Comparison of ENCODE assay signal across 24 cellular contexts in genomic region chr15:41564960-41565502, GRCh38. TPM values are rescaled to one million over a fixed set of nuclear protein-coding genes. Genes with fewer than 3 reads are reported as not detected.
DNase-seq lines count a peak whose midpoint lies in the region; ATAC-seq, FAIRE-seq and TF ChIP-seq lines count a peak whose summit lies in the region.
"Had no signal": no experiment of that assay in that cellular context is flagged by ENCODE, and none has a peak within 500 bp of the region (broad histone marks: within the 10 kb centered on the region; RNA-seq: fewer than 3 reads in every experiment).

No MANE protein-coding gene starts in this region.

- H3K27me3 ChIP-seq in HepG2 (ENCODE audit: control insufficient read depth in 1 of 2, insufficient read depth in 2 of 2, low read length in 2 of 2) (no peaks in the 10 kb centered on the region), right lobe of liver (no peaks in the 10 kb centered on the region), dorsolateral prefrontal cortex (no peaks in the 10 kb centered on the region)
- H3K27me3 ChIP-seq: adrenal gland, right atrium auricular region had no signal

- H3K79me2 ChIP-seq in HepG2 (ENCODE audit: insufficient read depth, low read length) = no peaks in the 10 kb centered on the region

- H3K4me3 Mint-ChIP-seq in nephron (peak overlapping the region; percentile 31 to 46 (median 38)), type B pancreatic cell (peak overlapping the region; percentile 36)
- H3K4me3 Mint-ChIP-seq: activated CD8-positive, alpha-beta T cell treated with anti-CD3 and anti-CD28 coated beads for 36 hours had no signal

- H3K27ac ChIP-seq in HepG2 (ENCODE audit: extremely low read length, insufficient read depth, low read length) = peak overlapping the region; percentile 52
- no peak overlapping the region for H3K27ac ChIP-seq in right lobe of liver
- H3K27ac ChIP-seq in dorsolateral prefrontal cortex = peak overlapping the region; percentile 82 to 99 (median 95)
- H3K27ac ChIP-seq: heart right ventricle, KMS-11, right atrium auricular region had no signal

- H3K36me3 ChIP-seq in HepG2 (replicated peaks in 1 of 2; ENCODE audit: control insufficient read depth in 1 of 2, insufficient read depth in 2 of 2, low read length in 2 of 2) (0 out of 5 replicates have a peak, but pooled peaks cover 0 to 4% of the 10 kb centered on the region in 2 experiments), right lobe of liver (no peaks in the 10 kb centered on the region)
- H3K36me3 ChIP-seq: adrenal gland, right atrium auricular region had no signal

- H4K20me1 ChIP-seq in HepG2 (ENCODE audit: insufficient read depth, low read length) = no peaks in the 10 kb centered on the region

- no peak for DNase-seq in HepG2 (ENCODE audit: low spot score)
- DNase-seq in right lobe of liver = no peak
- no peak for DNase-seq in dorsolateral prefrontal cortex
- DNase-seq in type B pancreatic cell (ENCODE audit: extremely low spot score, unreplicated experiment) = no peak
- DNase-seq in OCI-M1 (lab: John Stamatoyannopoulos, UW) = no peak
- no peak for DNase-seq in GM19240 (ENCODE audit: insufficient read length, low spot score)
- DNase-seq: activated CD8-positive, alpha-beta T cell treated with anti-CD3 and anti-CD28 coated beads for 36 hours; activated gamma-delta T cell treated with Interleukin-2 at 50 U/mL for 16 hours; activated T-cell treated with anti-CD3 and anti-CD28 coated beads for 4 hours; AML-193; heart right ventricle; MV-4-11; NCI-H2171; NCI-H526 treated with DMSO at 0.1 percent for 48 hours; stimulated activated CD4-positive, alpha-beta T cell treated with anti-CD3 and anti-CD28 coated beads, Interleukin-15, amount 100 ng/mL, for 24 hours; stimulated activated CD8-positive, alpha-beta memory T cell treated with anti-CD3 and anti-CD28 coated beads, Interleukin-4, amount 100 ng/mL, for 48 hours; T-helper 9 cell had no signal

- TF ChIP-seq RAD21 in HepG2 (CRISPR knock-in tag; IDR thresholded peaks at IDR 0.05) = no peak

- H3K4me1 Mint-ChIP-seq in nephron (peaks cover 78% of the 10 kb centered on the region), type B pancreatic cell (ENCODE audit: unreplicated experiment) (peaks cover 67% of the 10 kb centered on the region)

- H3K4me3 ChIP-seq in HepG2 (replicated peaks in 1 of 3; ENCODE audit: insufficient read depth in 1 of 3, low read depth in 2 of 3, low read length in 3 of 3) = no peak overlapping the region
- H3K4me3 ChIP-seq in right lobe of liver = no peak overlapping the region
- peak overlapping the region in 11 of 59 donors; percentile 4 to 84 (median 17) for H3K4me3 ChIP-seq in dorsolateral prefrontal cortex
- H3K4me3 ChIP-seq: adrenal gland, heart right ventricle, right atrium auricular region had no signal

- peaks cover 28% of the 10 kb centered on the region for H3K36me3 Mint-ChIP-seq in nephron (ENCODE audit: low read depth)
- H3K36me3 Mint-ChIP-seq in type B pancreatic cell = no peaks in the 10 kb centered on the region

- H3K9me3 Mint-ChIP-seq in nephron (no peaks in the 10 kb centered on the region), type B pancreatic cell (no peaks in the 10 kb centered on the region)
- H3K9me3 Mint-ChIP-seq: activated CD8-positive, alpha-beta T cell treated with anti-CD3 and anti-CD28 coated beads for 36 hours had no signal

- no peak for FAIRE-seq in HepG2 (lab: Jason Lieb, UNC)

- H3K4me1 ChIP-seq in HepG2 (ENCODE audit: insufficient read depth, low read length) (peaks cover 99% of the 10 kb centered on the region), right lobe of liver (no peaks in the 10 kb centered on the region)

- no peak for TF ChIP-seq POLR2A in HepG2 (IDR thresholded peaks at IDR 0.05; ENCODE audit: insufficient read depth in 1 of 2, low read depth in 2 of 2, low read length in 2 of 2)
- TF ChIP-seq POLR2A in right lobe of liver (IDR thresholded peaks at IDR 0.05) = no peak

- POLR2A ChIA-PET in HepG2 (lab: Yijun Ruan, JAX) = interaction anchor here (1.0 to 1.8 kb wide), 2 partner anchors 21 to 56 kb away, joined by 4 read pairs; partner anchors contain the start of gene RPAP1

- WGBS in HepG2 (ENCODE audit: low lambda C conversion rate) = 77% methylated on average over 8 of the region's 8 CpGs
- WGBS in right lobe of liver (ENCODE audit: insufficient coverage, low coverage, low lambda C conversion rate, missing lambda C conversion rate) = 46% methylated on average over 3 of the region's 8 CpGs

- intact Hi-C loops in HepG2 (cut with micrococcal nuclease; ENCODE audit: unreplicated experiment) = loop anchor here (5.0 kb wide), 1 partner anchor 247 kb away; no protein-coding TSS in a partner anchor
- intact Hi-C loops in right lobe of liver (cut with DNase I) = no loop called here
- intact Hi-C loops in dorsolateral prefrontal cortex (cut with DNase I) = loop anchor here in 1 of 2 donors (5.0 kb wide), 1 partner anchor 37 kb away; no protein-coding TSS in a partner anchor

- H3K9me3 ChIP-seq in HepG2 (ENCODE audit: low read length) = no peaks in the 10 kb centered on the region
- H3K9me3 ChIP-seq in right lobe of liver = no peaks in the 10 kb centered on the region
- H3K9me3 ChIP-seq: adrenal gland, heart right ventricle, right atrium auricular region had no signal

- CTCF ChIA-PET in HepG2 (lab: Yijun Ruan, JAX; ENCODE audit: low intra/inter-chr PET ratio, low total read pairs) = no interaction called here

- no peak overlapping the region for H2AFZ ChIP-seq in HepG2 (ENCODE audit: low read length)

- TF ChIP-seq EP300 in HepG2 (IDR thresholded peaks at IDR 0.05; ENCODE audit: low read depth in 2 of 2, low read length in 2 of 2) (no peak), HepG2 (CRISPR knock-in tag; IDR thresholded peaks at IDR 0.05; ENCODE audit: borderline replicate concordance) (no peak)

- ATAC-seq in HepG2 (no peak), right lobe of liver (no peak), HG03520 (IDR thresholded peaks at IDR 0.05; ENCODE audit: unreplicated experiment) (no peak)
- ATAC-seq: activated CD4-positive, CD25-positive, alpha-beta regulatory T cell treated with anti-CD3 and anti-CD28 coated beads, Interleukin-2, amount 50 U/mL, for 24 hours; activated CD8-positive, alpha-beta T cell treated with anti-CD3 and anti-CD28 coated beads for 36 hours had no signal

- no TSS peak for BruUV-seq in HepG2 (replicated peaks; lab: Mats Ljungman, UMichigan)

- peak overlapping the region; percentile 38 for H3K4me2 ChIP-seq in HepG2 (ENCODE audit: low read depth, low read length)
- H3K4me2 ChIP-seq: KMS-11 had no signal

- H3K27ac Mint-ChIP-seq in nephron = peak overlapping the region; percentile 98 to 100 (median 99)
- peak overlapping the region; percentile 60 for H3K27ac Mint-ChIP-seq in type B pancreatic cell
- H3K27ac Mint-ChIP-seq: activated CD8-positive, alpha-beta T cell treated with anti-CD3 and anti-CD28 coated beads for 36 hours had no signal

- H3K27me3 Mint-ChIP-seq in nephron (ENCODE audit: low read depth) (peaks cover 6% of the 10 kb centered on the region), type B pancreatic cell (no peaks in the 10 kb centered on the region)

- in situ Hi-C loops in HepG2 (cut with HindIII; ENCODE audit: extremely low pct_ligation_motif_present, low pct_unique_long_range_greater_than_20kb) = no loop called here

- TF ChIP-seq CTCF in HepG2 (CRISPR knock-in tag; IDR thresholded peaks at IDR 0.05) (no peak), right lobe of liver (IDR thresholded peaks at IDR 0.05) (no peak), dorsolateral prefrontal cortex (IDR thresholded peaks at IDR 0.05 in 54 of 56, conservative IDR thresholded peaks at IDR 0.05 in 2 of 56; ENCODE audit: low read depth in 1 of 56, partially characterized antibody in 56 of 56) (no peak), nephron (IDR thresholded peaks at IDR 0.05; ENCODE audit: unreplicated experiment in 3 of 3) (no peak), type B pancreatic cell (conservative IDR thresholded peaks at IDR 0.05) (no peak)

- H3K9ac ChIP-seq in HepG2 (ENCODE audit: insufficient read depth, low read depth, low read length) = no peak overlapping the region
- H3K9ac ChIP-seq: KMS-11 had no signal

RNA-seq across cellular contexts. Expression of gene TYRO3, which starts 6.0 kb away (rescaled TPM):
- total RNA-seq in HepG2 (2016; rRNA removed; fragmentation: Illumina TruSeq; extraction: Trizol) (12.4 and 24.0 TPM in 2 replicates), right lobe of liver (1 to 10 TPM; 1.1 to 2.9 (median 1.8) TPM), dorsolateral prefrontal cortex (100 to 1,000 TPM; 151 to 285 (median 212) TPM), type B pancreatic cell (ENCODE audit: low replicate concordance) (43.0 and 44.1 TPM in 2 replicates)
- total RNA-seq in HepG2 (2016; cell fraction: cytosol; rRNA removed; fragmentation: Illumina TruSeq; extraction: Trizol; ENCODE audit: low read depth) = 8.5 and 10.2 TPM in 2 replicates
- 12.7 and 22.1 TPM in 2 replicates for total RNA-seq in HepG2 (2016; cell fraction: insoluble cytoplasmic fraction; rRNA removed; fragmentation: Illumina TruSeq; extraction: Trizol)
- total RNA-seq in HepG2 (2016; cell fraction: membrane; rRNA removed; fragmentation: Illumina TruSeq; extraction: Trizol) = 13.7 and 17.0 TPM in 2 replicates
- total RNA-seq in HepG2 (2016; cell fraction: nucleus; rRNA removed; fragmentation: Illumina TruSeq; extraction: Trizol) = 16.6 and 22.9 TPM in 2 replicates
- polyA plus RNA-seq in HepG2 (2011; rRNA removed) = 43.6 and 48.0 TPM in 2 replicates
- 34.1 and 42.7 TPM in 2 replicates for polyA plus RNA-seq in HepG2 (2011; cell fraction: cytosol; rRNA removed)
- polyA plus RNA-seq in HepG2 (2011; cell fraction: nucleus; rRNA removed) = 45.0 and 51.9 TPM in 2 replicates
- 24.1 and 31.2 TPM in 2 replicates for polyA plus RNA-seq in HepG2 (2012)
- 3.8 and 5.0 TPM in 2 replicates for polyA plus RNA-seq in HepG2 (2016; cell fraction: cytosol; fragmentation: Illumina TruSeq; extraction: Trizol; ENCODE audit: low read depth)
- polyA plus RNA-seq in HepG2 (2016; cell fraction: insoluble cytoplasmic fraction; fragmentation: Illumina TruSeq; extraction: Trizol; ENCODE audit: low read depth) = 9.1 and 11.5 TPM in 2 replicates
- 8.9 and 12.0 TPM in 2 replicates for polyA plus RNA-seq in HepG2 (2016; cell fraction: membrane; fragmentation: Illumina TruSeq; extraction: Trizol; ENCODE audit: low read depth)
- polyA plus RNA-seq in HepG2 (2016; cell fraction: nucleus; fragmentation: Illumina TruSeq; extraction: Trizol; ENCODE audit: insufficient read depth, low read depth) = 23.9 and 24.2 TPM in 2 replicates
- polyA minus RNA-seq in HepG2 (2011; rRNA and poly(A)+ RNA removed; ENCODE audit: low replicate concordance) = 189 and 236 TPM in 2 replicates
- polyA minus RNA-seq in HepG2 (2011; cell fraction: cytosol; rRNA and poly(A)+ RNA removed) = 48.4 and 49.0 TPM in 2 replicates
- polyA minus RNA-seq in HepG2 (2011; cell fraction: nucleus; rRNA and poly(A)+ RNA removed) = 33.2 and 34.2 TPM in 2 replicates

RNA-seq across cellular contexts. Expression of gene RPAP1, which starts 21.0 kb away (rescaled TPM):
- 20.6 and 28.1 TPM in 2 replicates for total RNA-seq in HepG2 (2016; rRNA removed; fragmentation: Illumina TruSeq; extraction: Trizol)
- 2.9 and 4.8 TPM in 2 replicates for total RNA-seq in HepG2 (2016; cell fraction: cytosol; rRNA removed; fragmentation: Illumina TruSeq; extraction: Trizol; ENCODE audit: low read depth)
- 19.4 and 24.9 TPM in 2 replicates for total RNA-seq in HepG2 (2016; cell fraction: insoluble cytoplasmic fraction; rRNA removed; fragmentation: Illumina TruSeq; extraction: Trizol)
- 7.5 and 9.5 TPM in 2 replicates for total RNA-seq in HepG2 (2016; cell fraction: membrane; rRNA removed; fragmentation: Illumina TruSeq; extraction: Trizol)
- total RNA-seq in HepG2 (2016; cell fraction: nucleus; rRNA removed; fragmentation: Illumina TruSeq; extraction: Trizol) = 20.1 and 24.6 TPM in 2 replicates
- 15.1 and 16.2 TPM in 2 replicates for polyA plus RNA-seq in HepG2 (2011; rRNA removed)
- 7.0 and 9.8 TPM in 2 replicates for polyA plus RNA-seq in HepG2 (2011; cell fraction: cytosol; rRNA removed)
- polyA plus RNA-seq in HepG2 (2011; cell fraction: nucleus; rRNA removed) = 56.6 and 66.8 TPM in 2 replicates
- 26.5 TPM in 2 replicates for polyA plus RNA-seq in HepG2 (2012)
- 2.1 and 2.5 TPM in 2 replicates for polyA plus RNA-seq in HepG2 (2016; cell fraction: cytosol; fragmentation: Illumina TruSeq; extraction: Trizol; ENCODE audit: low read depth)
- polyA plus RNA-seq in HepG2 (2016; cell fraction: insoluble cytoplasmic fraction; fragmentation: Illumina TruSeq; extraction: Trizol; ENCODE audit: low read depth) = 15.7 and 22.2 TPM in 2 replicates
- 3.5 and 5.6 TPM in 2 replicates for polyA plus RNA-seq in HepG2 (2016; cell fraction: membrane; fragmentation: Illumina TruSeq; extraction: Trizol; ENCODE audit: low read depth)
- 36.5 and 38.9 TPM in 2 replicates for polyA plus RNA-seq in HepG2 (2016; cell fraction: nucleus; fragmentation: Illumina TruSeq; extraction: Trizol; ENCODE audit: insufficient read depth, low read depth)
- polyA minus RNA-seq in HepG2 (2011; rRNA and poly(A)+ RNA removed; ENCODE audit: low replicate concordance) = 24.4 and 46.4 TPM in 2 replicates
- polyA minus RNA-seq in HepG2 (2011; cell fraction: cytosol; rRNA and poly(A)+ RNA removed) = 13.8 and 16.5 TPM in 2 replicates
- 27.7 and 30.0 TPM in 2 replicates for polyA minus RNA-seq in HepG2 (2011; cell fraction: nucleus; rRNA and poly(A)+ RNA removed)
- 10 to 100 TPM; 13.9 to 20.8 (median 17.9) TPM for total RNA-seq in right lobe of liver
- 10 to 100 TPM; 24.8 to 60.8 (median 39.0) TPM for total RNA-seq in dorsolateral prefrontal cortex
- 54.4 and 68.3 TPM in 2 replicates for total RNA-seq in type B pancreatic cell (ENCODE audit: low replicate concordance)

RNA-seq across cellular contexts. Expression of gene LTK, which starts 51.4 kb away (rescaled TPM):
- not detected in 2 replicates for total RNA-seq in HepG2 (2016; rRNA removed; fragmentation: Illumina TruSeq; extraction: Trizol)
- not detected in 2 replicates for total RNA-seq in HepG2 (2016; cell fraction: cytosol; rRNA removed; fragmentation: Illumina TruSeq; extraction: Trizol; ENCODE audit: low read depth)
- not detected in 2 replicates for total RNA-seq in HepG2 (2016; cell fraction: insoluble cytoplasmic fraction; rRNA removed; fragmentation: Illumina TruSeq; extraction: Trizol)
- not detected in 2 replicates for total RNA-seq in HepG2 (2016; cell fraction: membrane; rRNA removed; fragmentation: Illumina TruSeq; extraction: Trizol)
- 0.12 TPM in 1 of 2 replicates, not detected in the other for total RNA-seq in HepG2 (2016; cell fraction: nucleus; rRNA removed; fragmentation: Illumina TruSeq; extraction: Trizol)
- 0.01 and 0.05 TPM in 2 replicates for polyA plus RNA-seq in HepG2 (2011; rRNA removed)
- 0.05 TPM in 1 of 2 replicates, not detected in the other for polyA plus RNA-seq in HepG2 (2011; cell fraction: cytosol; rRNA removed)
- 0.63 and 0.68 TPM in 2 replicates for polyA plus RNA-seq in HepG2 (2011; cell fraction: nucleus; rRNA removed)
- polyA plus RNA-seq in HepG2 (2012) = 0.19 TPM in 1 of 2 replicates, not detected in the other
- not detected in 2 replicates for polyA plus RNA-seq in HepG2 (2016; cell fraction: cytosol; fragmentation: Illumina TruSeq; extraction: Trizol; ENCODE audit: low read depth)
- polyA plus RNA-seq in HepG2 (2016; cell fraction: insoluble cytoplasmic fraction; fragmentation: Illumina TruSeq; extraction: Trizol; ENCODE audit: low read depth) = not detected in 2 replicates
- not detected in 2 replicates for polyA plus RNA-seq in HepG2 (2016; cell fraction: membrane; fragmentation: Illumina TruSeq; extraction: Trizol; ENCODE audit: low read depth)
- polyA plus RNA-seq in HepG2 (2016; cell fraction: nucleus; fragmentation: Illumina TruSeq; extraction: Trizol; ENCODE audit: insufficient read depth, low read depth) = not detected in 2 replicates
- polyA minus RNA-seq in HepG2 (2011; rRNA and poly(A)+ RNA removed; ENCODE audit: low replicate concordance) = 0.37 TPM in 1 of 2 replicates, not detected in the other
- polyA minus RNA-seq in HepG2 (2011; cell fraction: cytosol; rRNA and poly(A)+ RNA removed) = not detected in 2 replicates
- polyA minus RNA-seq in HepG2 (2011; cell fraction: nucleus; rRNA and poly(A)+ RNA removed) = not detected in 2 replicates
- total RNA-seq in right lobe of liver = 1 to 10 TPM in 4 of 6 experiments, under 1 TPM in 2; 0.56 to 3.3 (median 1.8) TPM
- total RNA-seq in dorsolateral prefrontal cortex = 1 to 10 TPM in 112 of 120 experiments, under 1 TPM in 8; 0.15 to 7.3 (median 2.6) TPM
- total RNA-seq in type B pancreatic cell (ENCODE audit: low replicate concordance) = 0.51 and 0.55 TPM in 2 replicates
- total RNA-seq: osteoblast had no signal

Comparison
In these comparisons a context has a peak if more than half of its experiments do, and no peak if none do; other contexts are left out.
1. H3K27ac ChIP-seq: peak in HepG2 (single experiment) and dorsolateral prefrontal cortex (59 of 59); none in right lobe of liver (0 of 3).